ENCODE assay signal across 10 cellular contexts in the genomic region with DNA sequence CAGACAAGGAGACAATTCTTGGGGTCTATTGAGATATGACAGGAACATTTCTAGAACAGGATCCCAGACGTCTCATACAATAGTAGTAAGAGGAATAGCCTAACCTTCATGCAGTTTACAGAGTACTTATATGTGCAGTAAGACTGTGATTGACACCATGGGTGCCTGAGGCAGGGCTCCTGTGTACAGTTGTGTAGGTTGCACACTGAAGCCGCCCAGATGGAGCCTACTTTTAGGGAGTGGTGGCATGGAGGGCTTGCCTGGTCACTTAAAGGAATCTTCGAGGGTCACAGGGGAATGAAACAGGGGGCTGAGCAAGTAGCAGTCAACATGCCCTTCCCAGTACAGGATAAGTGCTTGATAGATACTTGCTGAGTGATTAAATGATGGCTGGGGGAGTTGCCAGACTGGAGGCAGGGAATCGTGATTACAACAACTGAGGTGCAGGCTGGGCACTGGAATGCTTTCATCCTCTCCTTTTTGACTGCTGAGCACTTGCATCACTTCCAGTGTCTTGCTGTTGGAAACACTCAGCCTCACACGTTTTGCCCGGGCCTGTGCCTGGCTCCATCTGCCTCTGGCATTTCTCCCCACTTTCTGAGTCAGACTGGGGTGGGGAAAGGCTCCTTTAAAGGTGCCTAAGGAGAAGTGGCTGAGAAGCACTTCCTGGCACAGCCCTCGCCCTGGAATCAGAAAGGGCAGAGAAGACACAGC.
DNase-seq lines count a peak whose midpoint lies in the region; ATAC-seq and TF ChIP-seq lines count a peak whose summit lies in the region.
"Had no signal": no experiment of that assay in that cellular context is flagged by ENCODE, and none has a peak within 500 bp of the region (broad histone marks: within the 10 kb centered on the region; RNA-seq: fewer than 3 reads in every experiment).

No MANE protein-coding gene starts in this region.

- no peak for TF ChIP-seq POLR2A in gastroesophageal sphincter (IDR thresholded peaks at IDR 0.05)

- no peak for TF ChIP-seq CTCF in gastroesophageal sphincter (IDR thresholded peaks at IDR 0.05)

- DNase-seq in GOT3 (lab: John Stamatoyannopoulos, UW) (peak; percentile 36), adipocyte (ENCODE audit: low read depth) (peak; percentile 83), NCI-H1930 (lab: John Stamatoyannopoulos, UW) (no peak), T-helper 17 cell (no peak)
- no peak for DNase-seq in effector CD8-positive, alpha-beta T cell (lab: John Stamatoyannopoulos, UW)
- no peak for DNase-seq in stimulated activated effector memory CD8-positive, alpha-beta T cell treated with anti-CD3 and anti-CD28 coated beads, Interleukin-12 subunit alpha, Interleukin-12 subunit beta, amount 100 ng/mL, for 72 hours (ENCODE audit: low spot score in 2 of 2)
- DNase-seq: activated CD4-positive, alpha-beta memory T cell treated with anti-CD3 and anti-CD28 coated beads, Interleukin-2, amount 10 ng/mL, durations not matched to agents 7 days and 5 days; naive B cell had no signal

- H3K36me3 ChIP-seq in adipocyte (ENCODE audit: control insufficient read depth, insufficient read depth, low read length, severe bottlenecking) = no peaks in the 10 kb centered on the region
- no peaks in the 10 kb centered on the region for H3K36me3 ChIP-seq in gastroesophageal sphincter

- no peaks in the 10 kb centered on the region for H3K36me3 Mint-ChIP-seq in stimulated activated memory B cell treated with anti-CD40 and anti-IgM and Interleukin-4, amounts not matched to agents 10 μg/mL and 1 μg/mL and 100 μg/mL, for 72 hours
- H3K36me3 Mint-ChIP-seq in stimulated activated effector memory CD8-positive, alpha-beta T cell treated with anti-CD3 and anti-CD28 coated beads, Interleukin-12 subunit alpha, Interleukin-12 subunit beta, amount 100 ng/mL, for 72 hours = no peaks in the 10 kb centered on the region
- no peaks in the 10 kb centered on the region for H3K36me3 Mint-ChIP-seq in T-helper 17 cell (ENCODE audit: low read depth)
- H3K36me3 Mint-ChIP-seq: naive B cell had no signal

- H3K27ac ChIP-seq in gastroesophageal sphincter = peak overlapping the region; percentile 66 to 85 (median 78)

- peak overlapping the region; percentile 15 for H3K27ac Mint-ChIP-seq in stimulated activated memory B cell treated with anti-CD40 and anti-IgM and Interleukin-4, amounts not matched to agents 10 μg/mL and 1 μg/mL and 100 μg/mL, for 72 hours
- H3K27ac Mint-ChIP-seq in stimulated activated effector memory CD8-positive, alpha-beta T cell treated with anti-CD3 and anti-CD28 coated beads, Interleukin-12 subunit alpha, Interleukin-12 subunit beta, amount 100 ng/mL, for 72 hours = no peak overlapping the region
- no peak overlapping the region for H3K27ac Mint-ChIP-seq in T-helper 17 cell
- H3K27ac Mint-ChIP-seq: activated CD4-positive, alpha-beta memory T cell treated with anti-CD3 and anti-CD28 coated beads, Interleukin-2, amount 10 ng/mL, durations not matched to agents 7 days and 5 days had no signal

- H3K9me3 Mint-ChIP-seq in stimulated activated memory B cell treated with anti-CD40 and anti-IgM and Interleukin-4, amounts not matched to agents 10 μg/mL and 1 μg/mL and 100 μg/mL, for 72 hours = no peaks in the 10 kb centered on the region
- no peaks in the 10 kb centered on the region for H3K9me3 Mint-ChIP-seq in stimulated activated effector memory CD8-positive, alpha-beta T cell treated with anti-CD3 and anti-CD28 coated beads, Interleukin-12 subunit alpha, Interleukin-12 subunit beta, amount 100 ng/mL, for 72 hours
- H3K9me3 Mint-ChIP-seq: activated CD4-positive, alpha-beta memory T cell treated with anti-CD3 and anti-CD28 coated beads, Interleukin-2, amount 10 ng/mL, durations not matched to agents 7 days and 5 days had no signal

- H3K27me3 Mint-ChIP-seq in stimulated activated memory B cell treated with anti-CD40 and anti-IgM and Interleukin-4, amounts not matched to agents 10 μg/mL and 1 μg/mL and 100 μg/mL, for 72 hours = peaks cover 7% of the 10 kb centered on the region
- peaks cover 38% of the 10 kb centered on the region for H3K27me3 Mint-ChIP-seq in T-helper 17 cell

- WGBS in gastroesophageal sphincter (ENCODE audit: low coverage in 1 of 2), 2 donors = 17 to 46% methylated on average over 2 to 6 of the region's 7 CpGs

- H3K27me3 ChIP-seq in adipocyte (replicated peaks; ENCODE audit: control insufficient read depth, insufficient read depth, low read length) (peaks cover 8% of the 10 kb centered on the region), gastroesophageal sphincter (no peaks in the 10 kb centered on the region)

- peaks cover 6% of the 10 kb centered on the region for H3K4me1 ChIP-seq in adipocyte (ENCODE audit: control insufficient read depth, insufficient read depth, low read length)
- H3K4me1 ChIP-seq in gastroesophageal sphincter = peaks cover 0 to 17% (median 0%) of the 10 kb centered on the region in 3 donors

- H3K4me3 ChIP-seq in adipocyte (ENCODE audit: low read length) = no peak overlapping the region
- H3K4me3 ChIP-seq in gastroesophageal sphincter = no peak overlapping the region

- no peak overlapping the region for H3K4me3 Mint-ChIP-seq in stimulated activated memory B cell treated with anti-CD40 and anti-IgM and Interleukin-4, amounts not matched to agents 10 μg/mL and 1 μg/mL and 100 μg/mL, for 72 hours
- H3K4me3 Mint-ChIP-seq in stimulated activated effector memory CD8-positive, alpha-beta T cell treated with anti-CD3 and anti-CD28 coated beads, Interleukin-12 subunit alpha, Interleukin-12 subunit beta, amount 100 ng/mL, for 72 hours = no peak overlapping the region
- H3K4me3 Mint-ChIP-seq in T-helper 17 cell = no peak overlapping the region
- H3K4me3 Mint-ChIP-seq: activated CD4-positive, alpha-beta memory T cell treated with anti-CD3 and anti-CD28 coated beads, Interleukin-2, amount 10 ng/mL, durations not matched to agents 7 days and 5 days; naive B cell had no signal

- H3K4me1 Mint-ChIP-seq in stimulated activated memory B cell treated with anti-CD40 and anti-IgM and Interleukin-4, amounts not matched to agents 10 μg/mL and 1 μg/mL and 100 μg/mL, for 72 hours = peaks cover 22% of the 10 kb centered on the region
- no peaks in the 10 kb centered on the region for H3K4me1 Mint-ChIP-seq in stimulated activated effector memory CD8-positive, alpha-beta T cell treated with anti-CD3 and anti-CD28 coated beads, Interleukin-12 subunit alpha, Interleukin-12 subunit beta, amount 100 ng/mL, for 72 hours
- peaks cover 6% of the 10 kb centered on the region for H3K4me1 Mint-ChIP-seq in T-helper 17 cell
- H3K4me1 Mint-ChIP-seq: activated CD4-positive, alpha-beta memory T cell treated with anti-CD3 and anti-CD28 coated beads, Interleukin-2, amount 10 ng/mL, durations not matched to agents 7 days and 5 days had no signal

- no peak overlapping the region for H3K9ac ChIP-seq in adipocyte (ENCODE audit: low read length)

- ATAC-seq in gastroesophageal sphincter (peak; percentile 98), T-helper 17 cell (no peak)
- ATAC-seq in stimulated activated memory B cell treated with anti-CD40 and anti-IgM and Interleukin-4, amounts not matched to agents 10 μg/mL and 1 μg/mL and 100 μg/mL, for 72 hours = no peak
- no peak for ATAC-seq in stimulated activated effector memory CD8-positive, alpha-beta T cell treated with anti-CD3 and anti-CD28 coated beads, Interleukin-12 subunit alpha, Interleukin-12 subunit beta, amount 100 ng/mL, for 72 hours

- no peak for TF ChIP-seq EP300 in gastroesophageal sphincter (IDR thresholded peaks at IDR 0.05)

- H3K9me3 ChIP-seq in adipocyte (ENCODE audit: control insufficient read depth, low read length) = no peaks in the 10 kb centered on the region
- no peaks in the 10 kb centered on the region for H3K9me3 ChIP-seq in gastroesophageal sphincter
- H3K9me3 ChIP-seq in T-helper 17 cell (ENCODE audit: control insufficient read depth, low read length, poor library complexity, severe bottlenecking) = no peaks in the 10 kb centered on the region

Comparison
In these comparisons a context has a peak if more than half of its experiments do, and no peak if none do; other contexts are left out.
1. DNase-seq: peak in GOT3 (single experiment) and adipocyte (single experiment); none in NCI-H1930 (0 of 2), effector CD8-positive, alpha-beta T cell (single experiment), stimulated activated effector memory CD8-positive, alpha-beta T cell treated with anti-CD3 and anti-CD28 coated beads, Interleukin-12 subunit alpha, Interleukin-12 subunit beta, amount 100 ng/mL, for 72 hours (0 of 2) and T-helper 17 cell (0 of 3).